Comparison of ENCODE assay signal across 12 cellular contexts in the genomic region with DNA sequence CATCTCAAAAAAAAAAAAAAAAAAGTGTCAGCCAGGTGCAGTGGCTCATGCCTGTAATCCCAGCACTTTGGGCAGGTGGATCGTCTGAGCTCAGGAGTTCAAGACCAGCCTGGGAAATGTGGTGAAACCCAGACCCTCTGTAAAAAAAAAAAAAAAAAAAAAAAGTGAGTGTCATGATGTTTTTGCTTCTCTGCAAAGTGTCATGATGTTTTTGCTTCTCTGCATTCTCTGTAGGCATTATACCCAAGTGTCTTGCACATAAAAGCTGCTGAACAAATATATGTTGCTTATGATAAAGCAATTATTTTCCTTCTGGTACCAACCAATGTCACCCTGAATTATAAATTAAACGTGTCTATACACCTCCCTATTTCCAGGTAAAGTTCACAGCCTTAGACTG. TPM values are rescaled to one million over a fixed set of nuclear protein-coding genes. Genes with fewer than 3 reads are reported as not detected.
DNase-seq lines count a peak whose midpoint lies in the region; ATAC-seq and TF ChIP-seq lines count a peak whose summit lies in the region.
"Had no signal": no experiment of that assay in that cellular context is flagged by ENCODE, and none has a peak within 500 bp of the region (broad histone marks: within the 10 kb centered on the region; RNA-seq: fewer than 3 reads in every experiment).

No MANE protein-coding gene starts in this region.

- TF ChIP-seq CTCF in MCF 10A (IDR thresholded peaks at IDR 0.05; ENCODE audit: unreplicated experiment) (no peak), breast epithelium (IDR thresholded peaks at IDR 0.05) (no peak), fibroblast of pulmonary artery (IDR thresholded peaks at IDR 0.05; ENCODE audit: low read length, missing control alignments) (no peak)

- no TSS peak for BruUV-seq in MCF 10A (replicated peaks; lab: Mats Ljungman, UMichigan)

- no peaks in the 10 kb centered on the region for H3K27me3 ChIP-seq in breast epithelium
- H3K27me3 ChIP-seq: BE2C had no signal

- DNase-seq in MCF 10A (ENCODE audit: unreplicated experiment) (no peak), breast epithelium (ENCODE audit: low spot score in 2 of 2) (no peak), T-helper 17 cell (no peak), fibroblast of pulmonary artery (ENCODE audit: low read depth) (no peak), NCI-H2171 (lab: John Stamatoyannopoulos, UW) (no peak), amniotic stem cell (lab: John Stamatoyannopoulos, UW) (no peak), H4 (ENCODE audit: low spot score) (no peak)
- no peak for DNase-seq in stimulated activated naive CD8-positive, alpha-beta T cell treated with anti-CD3 and anti-CD28 coated beads, Interleukin-15, amount 100 ng/mL, for 72 hours
- DNase-seq: BE2C, NCI-H1436 had no signal

- no peak for TF ChIP-seq POLR2A in breast epithelium (IDR thresholded peaks at IDR 0.05)

- no peak overlapping the region for H3K27ac ChIP-seq in breast epithelium
- H3K27ac ChIP-seq: prostate gland had no signal

- H3K9me3 Mint-ChIP-seq in MCF 10A (ENCODE audit: unreplicated experiment), result no peaks in the 10 kb centered on the region
- no peaks in the 10 kb centered on the region for H3K9me3 Mint-ChIP-seq in stimulated activated naive CD8-positive, alpha-beta T cell treated with anti-CD3 and anti-CD28 coated beads, Interleukin-15, amount 100 ng/mL, for 72 hours
- H3K9me3 Mint-ChIP-seq: dendritic cell treated with granulocyte-macrophage colony-stimulating factor and Interleukin-4, amounts not matched to agents 40 ng/mL and 50 ng/mL, for 4 days had no signal

- CTCF ChIA-PET in MCF 10A (lab: Yijun Ruan, JAX), result interaction anchor here (0.6 to 7.6 kb wide), 12 partner anchors 8 to 769 kb away, joined by 3 to 86 read pairs (median 5); no protein-coding TSS in a partner anchor

- H3K4me1 Mint-ChIP-seq in MCF 10A (ENCODE audit: insufficient read depth, unreplicated experiment) (peaks cover 34% of the 10 kb centered on the region), T-helper 17 cell (peaks cover 34% of the 10 kb centered on the region)
- peaks cover 36% of the 10 kb centered on the region for H3K4me1 Mint-ChIP-seq in stimulated activated naive CD8-positive, alpha-beta T cell treated with anti-CD3 and anti-CD28 coated beads, Interleukin-15, amount 100 ng/mL, for 72 hours

- H3K27ac Mint-ChIP-seq in MCF 10A (ENCODE audit: low read depth, unreplicated experiment) (peak overlapping the region; percentile 89), T-helper 17 cell (peak overlapping the region; percentile 96)
- peak overlapping the region in 1 of 2 donors; percentile 85 for H3K27ac Mint-ChIP-seq in stimulated activated naive CD8-positive, alpha-beta T cell treated with anti-CD3 and anti-CD28 coated beads, Interleukin-15, amount 100 ng/mL, for 72 hours

- H3K4me3 ChIP-seq in breast epithelium (peak overlapping the region in 1 of 3 donors; percentile 94), fibroblast of pulmonary artery (replicated peaks; ENCODE audit: low read depth, low read length) (peak overlapping the region; percentile 96)

- H3K36me3 Mint-ChIP-seq in MCF 10A (ENCODE audit: insufficient read depth, unreplicated experiment), result peaks cover 56% of the 10 kb centered on the region
- peaks cover 3% of the 10 kb centered on the region for H3K36me3 Mint-ChIP-seq in T-helper 17 cell (ENCODE audit: low read depth)

- POLR2A ChIA-PET in MCF 10A (lab: Yijun Ruan, JAX), result interaction anchor here (0.7 to 8.4 kb wide), 15 partner anchors 8 to 604 kb away, joined by 3 to 151 read pairs (median 4); a partner anchor contains a TSS

- H3K36me3 ChIP-seq in breast epithelium, result no peaks in the 10 kb centered on the region
- H3K36me3 ChIP-seq: prostate gland had no signal

- no peak for ATAC-seq in T-helper 17 cell
- no peak for ATAC-seq in stimulated activated naive CD8-positive, alpha-beta T cell treated with anti-CD3 and anti-CD28 coated beads, Interleukin-15, amount 100 ng/mL, for 72 hours

- H3K9me3 ChIP-seq in breast epithelium (no peaks in the 10 kb centered on the region), T-helper 17 cell (ENCODE audit: control insufficient read depth, low read length, poor library complexity, severe bottlenecking) (no peaks in the 10 kb centered on the region)
- H3K9me3 ChIP-seq: BE2C, prostate gland had no signal

- H3K4me3 Mint-ChIP-seq in MCF 10A (ENCODE audit: unreplicated experiment) (peak overlapping the region; percentile 94), T-helper 17 cell (peak overlapping the region; percentile 67)
- H3K4me3 Mint-ChIP-seq in stimulated activated naive CD8-positive, alpha-beta T cell treated with anti-CD3 and anti-CD28 coated beads, Interleukin-15, amount 100 ng/mL, for 72 hours, result peak overlapping the region; percentile 75 to 99

- H3K27me3 Mint-ChIP-seq in MCF 10A (ENCODE audit: insufficient read depth, unreplicated experiment), result no peaks in the 10 kb centered on the region
- no peaks in the 10 kb centered on the region for H3K27me3 Mint-ChIP-seq in T-helper 17 cell
- no peaks in the 10 kb centered on the region for H3K27me3 Mint-ChIP-seq in stimulated activated naive CD8-positive, alpha-beta T cell treated with anti-CD3 and anti-CD28 coated beads, Interleukin-15, amount 100 ng/mL, for 72 hours
- H3K27me3 Mint-ChIP-seq: dendritic cell treated with granulocyte-macrophage colony-stimulating factor and Interleukin-4, amounts not matched to agents 40 ng/mL and 50 ng/mL, for 4 days had no signal

- H3K4me1 ChIP-seq in breast epithelium, result peaks cover 0 to 8% of the 10 kb centered on the region in 2 donors
- H3K4me1 ChIP-seq: BE2C, prostate gland had no signal

- intact Hi-C loops in MCF 10A (cut with micrococcal nuclease), result no loop called here
- intact Hi-C loops in breast epithelium (cut with DNase I; ENCODE audit: low total_unique reads), result no loop called here

RNA-seq across cellular contexts. Expression of a gene that starts 1.7 kb away (rescaled TPM):
- 123 and 136 TPM in 2 replicates for total RNA-seq in MCF 10A (2022)
- total RNA-seq in breast epithelium, result 10 to 100 TPM; 42.6 to 50.1 (median 48.8) TPM
- 10 to 100 TPM; 28.9 to 33.1 TPM for total RNA-seq in T-helper 17 cell
- total RNA-seq in H4 (2014; rRNA removed; shearing (Covaris generic)), result 66.9 and 67.6 TPM in 2 replicates

RNA-seq across cellular contexts. Expression of a gene that starts 58.1 kb away (rescaled TPM):
- total RNA-seq in MCF 10A (2022) (not detected in 2 replicates), breast epithelium (not detected), T-helper 17 cell (not detected)
- total RNA-seq in H4 (2014; rRNA removed; shearing (Covaris generic)), result not detected in 2 replicates
